Comparison of ENCODE assay signal across 13 cellular contexts in the genomic region with DNA sequence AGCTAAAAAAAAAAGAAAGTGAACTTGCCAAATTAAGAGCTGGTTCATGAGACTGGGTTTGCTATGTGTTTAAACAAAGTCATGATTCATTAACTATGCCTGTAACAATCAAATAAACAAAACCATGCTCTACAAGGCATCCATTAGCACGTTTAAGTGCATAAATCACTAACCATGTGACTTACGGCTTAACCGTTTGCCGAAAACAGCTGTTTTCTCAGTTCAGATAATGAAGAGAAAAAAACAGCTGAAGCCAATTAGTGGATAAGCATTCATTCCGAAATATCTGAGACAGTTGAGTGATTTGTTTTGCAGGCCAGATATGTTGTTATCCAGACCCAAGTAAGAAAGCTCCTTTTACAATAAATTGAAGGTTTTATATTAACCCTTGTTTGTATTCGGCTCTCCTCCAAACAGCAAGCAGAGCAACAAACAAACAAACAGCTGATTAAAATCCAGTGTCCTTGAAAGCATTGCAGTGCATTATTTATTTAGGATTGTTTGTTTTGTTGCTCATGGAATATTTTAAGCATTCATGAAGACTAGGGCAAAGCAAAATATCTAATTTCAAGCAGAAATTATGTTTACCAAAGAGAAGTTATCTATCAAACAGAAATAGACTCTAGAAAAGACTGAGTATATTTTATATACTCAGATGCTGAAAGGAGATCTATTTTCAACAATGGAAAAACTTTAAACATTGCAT.
DNase-seq lines count a peak whose midpoint lies in the region; ATAC-seq, FAIRE-seq and TF ChIP-seq lines count a peak whose summit lies in the region.
"Had no signal": no experiment of that assay in that cellular context is flagged by ENCODE, and none has a peak within 500 bp of the region (broad histone marks: within the 10 kb centered on the region; RNA-seq: fewer than 3 reads in every experiment).

No MANE protein-coding gene starts in this region.

- peak overlapping the region; percentile 47 for H3K27ac ChIP-seq in SJSA1

- no peak for TF ChIP-seq CTCF in glutamatergic neuron (IDR thresholded peaks at IDR 0.05; ENCODE audit: partially characterized antibody, unreplicated experiment)

- no peaks in the 10 kb centered on the region for H3K27me3 Mint-ChIP-seq in glutamatergic neuron (ENCODE audit: unreplicated experiment)
- H3K27me3 Mint-ChIP-seq: activated CD4-positive, alpha-beta memory T cell treated with anti-CD3 and anti-CD28 coated beads, Interleukin-2, amount 10 ng/mL, durations not matched to agents 7 days and 5 days; activated naive CD8-positive, alpha-beta T cell; CD8-positive, alpha-beta memory T cell had no signal

- no peak for ATAC-seq in GM18867 (IDR thresholded peaks at IDR 0.05; ENCODE audit: unreplicated experiment)
- no peak for ATAC-seq in HG02885 (IDR thresholded peaks at IDR 0.05; ENCODE audit: poor library complexity, unreplicated experiment)

- H3K36me3 ChIP-seq in SJSA1 (no peaks in the 10 kb centered on the region), MG63 (no peaks in the 10 kb centered on the region)

- no peaks in the 10 kb centered on the region for H3K36me3 Mint-ChIP-seq in glutamatergic neuron (ENCODE audit: unreplicated experiment)
- H3K36me3 Mint-ChIP-seq: activated naive CD8-positive, alpha-beta T cell; CD8-positive, alpha-beta memory T cell had no signal

- DNase-seq in AG08396 (ENCODE audit: low spot score) (peak; percentile 49), HTR-8/SVneo (ENCODE audit: insufficient read length, low spot score) (peak; percentile 25), SJSA1 (ENCODE audit: low read depth in 1 of 2, low spot score in 2 of 2) (peak in 1 of 2 experiments; percentile 57), glutamatergic neuron (no peak), MG63 (no peak), RCC 7860 (ENCODE audit: low spot score) (no peak)
- DNase-seq: activated CD4-positive, alpha-beta memory T cell treated with anti-CD3 and anti-CD28 coated beads, Interleukin-2, amount 10 ng/mL, durations not matched to agents 7 days and 5 days; CD8-positive, alpha-beta memory T cell; left cardiac atrium; NCI-H1092 had no signal

- H3K9me3 ChIP-seq in SJSA1 (replicated peaks): no peaks in the 10 kb centered on the region
- H3K9me3 ChIP-seq in MG63: no peaks in the 10 kb centered on the region

- H3K4me1 Mint-ChIP-seq in glutamatergic neuron (ENCODE audit: low read depth, unreplicated experiment): peaks cover 5% of the 10 kb centered on the region
- H3K4me1 Mint-ChIP-seq: activated CD4-positive, alpha-beta memory T cell treated with anti-CD3 and anti-CD28 coated beads, Interleukin-2, amount 10 ng/mL, durations not matched to agents 7 days and 5 days had no signal

- H3K4me3 ChIP-seq in SJSA1 (no peak overlapping the region), MG63 (no peak overlapping the region)

- FAIRE-seq in HTR-8/SVneo (lab: Jason Lieb, UNC) (no peak), RCC 7860 (lab: Jason Lieb, UNC) (no peak)

- peaks cover 2% of the 10 kb centered on the region for H3K9me3 Mint-ChIP-seq in glutamatergic neuron (ENCODE audit: unreplicated experiment)
- H3K9me3 Mint-ChIP-seq: activated CD4-positive, alpha-beta memory T cell treated with anti-CD3 and anti-CD28 coated beads, Interleukin-2, amount 10 ng/mL, durations not matched to agents 7 days and 5 days had no signal

- H3K4me3 Mint-ChIP-seq in glutamatergic neuron (ENCODE audit: unreplicated experiment): no peak overlapping the region
- H3K4me3 Mint-ChIP-seq: activated CD4-positive, alpha-beta memory T cell treated with anti-CD3 and anti-CD28 coated beads, Interleukin-2, amount 10 ng/mL, durations not matched to agents 7 days and 5 days; activated naive CD8-positive, alpha-beta T cell; CD8-positive, alpha-beta memory T cell had no signal

- H3K27ac Mint-ChIP-seq in glutamatergic neuron (ENCODE audit: unreplicated experiment): peak overlapping the region; percentile 4
- H3K27ac Mint-ChIP-seq: activated CD4-positive, alpha-beta memory T cell treated with anti-CD3 and anti-CD28 coated beads, Interleukin-2, amount 10 ng/mL, durations not matched to agents 7 days and 5 days; activated naive CD8-positive, alpha-beta T cell; CD8-positive, alpha-beta memory T cell had no signal

- H3K4me1 ChIP-seq in SJSA1 (replicated peaks): peaks cover 19% of the 10 kb centered on the region

- H3K27me3 ChIP-seq in SJSA1 (replicated peaks) (no peaks in the 10 kb centered on the region), MG63 (no peaks in the 10 kb centered on the region)

Comparison
In these comparisons a context has a peak if more than half of its experiments do, and no peak if none do; other contexts are left out.
1. DNase-seq: peak in AG08396 (single experiment) and HTR-8/SVneo (single experiment); none in glutamatergic neuron (single experiment), MG63 (single experiment) and RCC 7860 (single experiment).